In genomic region chr17:72591500-72592241, GRCh38 we compare ENCODE assay signal across 8 cellular contexts.
DNase-seq lines count a peak whose midpoint lies in the region; ATAC-seq and TF ChIP-seq lines count a peak whose summit lies in the region.

No MANE protein-coding gene starts in this region.

- TF ChIP-seq CTCF in GM20000 (IDR thresholded peaks at IDR 0.05; ENCODE audit: extremely low read depth, missing control alignments) (no peak), Peyer's patch (IDR thresholded peaks at IDR 0.05) (peak in 1 of 6 experiments; percentile 4), adrenal gland (IDR thresholded peaks at IDR 0.05) (no peak)

- DNase-seq in GM20000 (ENCODE audit: low spot score) (peak; percentile 34), Peyer's patch (peak in 1 of 3 donors; percentile 59), GM19240 (ENCODE audit: insufficient read length, low spot score) (no peak), adrenal gland (no peak), superior temporal gyrus (ENCODE audit: extremely low spot score) (no peak)

- peak in 1 of 2 donors; percentile 8 for TF ChIP-seq POLR2A in Peyer's patch (IDR thresholded peaks at IDR 0.05)
- no peak for TF ChIP-seq POLR2A in adrenal gland (IDR thresholded peaks at IDR 0.05)

- H3K4me3 ChIP-seq in Peyer's patch: peak overlapping the region; percentile 28 to 86 (median 68)
- peak overlapping the region; percentile 64 for H3K4me3 ChIP-seq in ectodermal cell (ENCODE audit: insufficient read depth, low read depth, low read length)
- peak overlapping the region; percentile 31 to 58 for H3K4me3 ChIP-seq in muscle layer of colon (ENCODE audit: low read depth in 1 of 2, low read length in 2 of 2)
- H3K4me3 ChIP-seq in adrenal gland: peak overlapping the region in 1 of 4 donors; percentile 28

- 1% methylated on average over 56 of the region's 56 CpGs for WGBS in ectodermal cell, 2 experiments
- 1 to 2% (median 2%) methylated on average over 13 to 56 of the region's 56 CpGs for WGBS in adrenal gland, 4 donors

- no peaks in the 10 kb centered on the region for H3K27me3 ChIP-seq in Peyer's patch
- peaks cover 33% of the 10 kb centered on the region for H3K27me3 ChIP-seq in ectodermal cell (ENCODE audit: control insufficient read depth, insufficient read depth, low read length, poor library complexity, severe bottlenecking)
- H3K27me3 ChIP-seq in muscle layer of colon (ENCODE audit: control insufficient read depth in 1 of 2, insufficient read depth in 2 of 2, low read length in 2 of 2): peaks cover 5 to 27% of the 10 kb centered on the region in 2 donors
- H3K27me3 ChIP-seq in adrenal gland: peaks cover 33% of the 10 kb centered on the region

- no peak overlapping the region for H3K9ac ChIP-seq in muscle layer of colon (ENCODE audit: low read length)

- H3K27ac ChIP-seq in Peyer's patch: peak overlapping the region in 3 of 4 donors; percentile 72 to 86 (median 78)
- H3K27ac ChIP-seq in ectodermal cell (ENCODE audit: insufficient read depth, low read depth, low read length, poor library complexity, severe bottlenecking): no peak overlapping the region
- H3K27ac ChIP-seq in muscle layer of colon (ENCODE audit: low read depth, low read length): no peak overlapping the region
- H3K27ac ChIP-seq in adrenal gland: no peak overlapping the region

- no peak for ATAC-seq in HG03571 (IDR thresholded peaks at IDR 0.05; ENCODE audit: unreplicated experiment)

- intact Hi-C loops in adrenal gland (cut with DNase I): no loop called here

- peaks cover 0 to 13% (median 4%) of the 10 kb centered on the region in 4 donors for H3K4me1 ChIP-seq in Peyer's patch
- peaks cover 4% of the 10 kb centered on the region for H3K4me1 ChIP-seq in ectodermal cell (ENCODE audit: control insufficient read depth, insufficient read depth, low read length)
- H3K4me1 ChIP-seq in muscle layer of colon (ENCODE audit: insufficient read depth, low read length): no peaks in the 10 kb centered on the region
- H3K4me1 ChIP-seq in adrenal gland (replicated peaks in 1 of 2): peaks cover 0 to 10% of the 10 kb centered on the region in 2 donors

- H3K9me3 ChIP-seq in Peyer's patch: no peaks in the 10 kb centered on the region
- no peaks in the 10 kb centered on the region for H3K9me3 ChIP-seq in ectodermal cell (ENCODE audit: control insufficient read depth, low read length)
- no peaks in the 10 kb centered on the region for H3K9me3 ChIP-seq in muscle layer of colon (ENCODE audit: low read length)
- no peaks in the 10 kb centered on the region for H3K9me3 ChIP-seq in adrenal gland (replicated peaks in 1 of 3)

- H3K36me3 ChIP-seq in Peyer's patch (no peaks in the 10 kb centered on the region), ectodermal cell (ENCODE audit: control insufficient read depth, insufficient read depth, low read length) (no peaks in the 10 kb centered on the region), muscle layer of colon (ENCODE audit: insufficient read depth, low read length) (no peaks in the 10 kb centered on the region), adrenal gland (replicated peaks in 1 of 2) (no peaks in the 10 kb centered on the region)

Comparison
In these comparisons a context has a peak if more than half of its experiments do, and no peak if none do; other contexts are left out.
1. H3K27ac ChIP-seq: peak in Peyer's patch (3 of 4); none in ectodermal cell (single experiment), muscle layer of colon (single experiment) and adrenal gland (0 of 5).